Comparison of ENCODE assay signal across 17 cellular contexts in the genomic region with DNA sequence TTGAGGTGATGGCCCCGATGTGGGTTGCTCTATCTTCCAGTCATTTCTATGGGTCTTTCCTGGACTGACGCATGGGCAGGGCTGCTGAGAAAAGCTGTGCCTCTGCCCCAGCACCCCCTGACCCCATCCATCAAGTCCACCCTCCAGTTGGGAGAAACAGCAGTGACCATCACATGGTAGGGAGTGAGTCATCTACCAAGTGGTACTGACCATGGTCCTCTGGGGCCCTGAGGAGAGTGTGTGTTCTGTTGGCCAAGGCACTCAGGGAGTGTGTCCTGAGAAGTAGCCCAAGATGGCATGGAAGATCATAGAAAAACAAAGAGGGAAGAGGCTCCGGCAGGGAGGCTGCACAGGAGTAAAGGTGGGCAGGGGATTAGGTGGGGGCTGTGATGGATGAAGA. TPM values are rescaled to one million over a fixed set of nuclear protein-coding genes. Genes with fewer than 3 reads are reported as not detected.
DNase-seq lines count a peak whose midpoint lies in the region; ATAC-seq lines count a peak whose summit lies in the region.
"Had no signal": no experiment of that assay in that cellular context is flagged by ENCODE, and none has a peak within 500 bp of the region (broad histone marks: within the 10 kb centered on the region; RNA-seq: fewer than 3 reads in every experiment).

No MANE protein-coding gene starts in this region.

- H3K4me3 Mint-ChIP-seq in activated T-cell treated with anti-CD3 and anti-CD28 coated beads, Interleukin-2, amount 50 U/mL, for 72 hours = no peak overlapping the region
- no peak overlapping the region for H3K4me3 Mint-ChIP-seq in activated T-cell treated with anti-CD3 and anti-CD28 coated beads, Interleukin-2, amount 50 U/mL, for 4 hours
- H3K4me3 Mint-ChIP-seq in stimulated activated effector memory CD8-positive, alpha-beta T cell treated with anti-CD3 and anti-CD28 coated beads, Interleukin-12 subunit alpha, Interleukin-12 subunit beta, amount 100 ng/mL, for 72 hours = no peak overlapping the region
- H3K4me3 Mint-ChIP-seq: activated naive CD4-positive, alpha-beta T cell treated with anti-CD3 and anti-CD28 coated beads, Interleukin-2, amount 50 U/mL, for 24 hours had no signal

- peaks cover 61% of the 10 kb centered on the region for H3K4me1 Mint-ChIP-seq in activated T-cell treated with anti-CD3 and anti-CD28 coated beads, Interleukin-2, amount 50 U/mL, for 72 hours (ENCODE audit: low read depth)
- H3K4me1 Mint-ChIP-seq in activated T-cell treated with anti-CD3 and anti-CD28 coated beads, Interleukin-2, amount 50 U/mL, for 4 hours (ENCODE audit: low read depth) = peaks cover 35% of the 10 kb centered on the region
- peaks cover 72% of the 10 kb centered on the region for H3K4me1 Mint-ChIP-seq in stimulated activated effector memory CD8-positive, alpha-beta T cell treated with anti-CD3 and anti-CD28 coated beads, Interleukin-12 subunit alpha, Interleukin-12 subunit beta, amount 100 ng/mL, for 72 hours

- H3K27me3 Mint-ChIP-seq in activated T-cell treated with anti-CD3 and anti-CD28 coated beads, Interleukin-2, amount 50 U/mL, for 72 hours (ENCODE audit: low read depth) = no peaks in the 10 kb centered on the region
- H3K27me3 Mint-ChIP-seq in activated T-cell treated with anti-CD3 and anti-CD28 coated beads, Interleukin-2, amount 50 U/mL, for 4 hours (ENCODE audit: low read depth) = no peaks in the 10 kb centered on the region
- H3K27me3 Mint-ChIP-seq: activated naive CD4-positive, alpha-beta T cell treated with anti-CD3 and anti-CD28 coated beads, Interleukin-2, amount 50 U/mL, for 24 hours had no signal

- DNase-seq in activated T-cell treated with anti-CD3 and anti-CD28 coated beads, Interleukin-2, amount 50 U/mL, for 72 hours = no peak
- DNase-seq in activated T-cell treated with anti-CD3 and anti-CD28 coated beads, Interleukin-2, amount 50 U/mL, for 4 hours = no peak
- peak; percentile 23 for DNase-seq in RPMI7951 (ENCODE audit: low read depth)
- DNase-seq in fibroblast of peridontal ligament (ENCODE audit: extremely low read depth) = peak; percentile 23
- no peak for DNase-seq in stimulated activated effector memory CD8-positive, alpha-beta T cell treated with anti-CD3 and anti-CD28 coated beads, Interleukin-12 subunit alpha, Interleukin-12 subunit beta, amount 100 ng/mL, for 72 hours (ENCODE audit: low spot score in 2 of 2)
- DNase-seq in HuH-7.5 (ENCODE audit: low spot score) = no peak
- no peak for DNase-seq in DMS153 treated with DMSO at 0.1 percent for 48 hours (lab: John Stamatoyannopoulos, UW; ENCODE audit: unreplicated experiment)
- DNase-seq: Caco-2; effector CD4-positive, alpha-beta T cell; left colon; NCI-H226; SHP77; stimulated activated naive CD4-positive, alpha-beta T cell treated with Interleukin-2 at 50 U/mL for 16 hours; T-helper 2 cell had no signal

- H3K9me3 Mint-ChIP-seq in activated T-cell treated with anti-CD3 and anti-CD28 coated beads, Interleukin-2, amount 50 U/mL, for 72 hours = no peaks in the 10 kb centered on the region
- no peaks in the 10 kb centered on the region for H3K9me3 Mint-ChIP-seq in activated T-cell treated with anti-CD3 and anti-CD28 coated beads, Interleukin-2, amount 50 U/mL, for 4 hours
- no peaks in the 10 kb centered on the region for H3K9me3 Mint-ChIP-seq in stimulated activated effector memory CD8-positive, alpha-beta T cell treated with anti-CD3 and anti-CD28 coated beads, Interleukin-12 subunit alpha, Interleukin-12 subunit beta, amount 100 ng/mL, for 72 hours
- H3K9me3 Mint-ChIP-seq: activated naive CD4-positive, alpha-beta T cell treated with anti-CD3 and anti-CD28 coated beads, Interleukin-2, amount 50 U/mL, for 24 hours had no signal

- no peaks in the 10 kb centered on the region for H3K36me3 Mint-ChIP-seq in activated T-cell treated with anti-CD3 and anti-CD28 coated beads, Interleukin-2, amount 50 U/mL, for 72 hours (ENCODE audit: insufficient read depth in 2 of 2)
- peaks cover 7% of the 10 kb centered on the region for H3K36me3 Mint-ChIP-seq in activated T-cell treated with anti-CD3 and anti-CD28 coated beads, Interleukin-2, amount 50 U/mL, for 4 hours (ENCODE audit: insufficient read depth)
- no peaks in the 10 kb centered on the region for H3K36me3 Mint-ChIP-seq in stimulated activated effector memory CD8-positive, alpha-beta T cell treated with anti-CD3 and anti-CD28 coated beads, Interleukin-12 subunit alpha, Interleukin-12 subunit beta, amount 100 ng/mL, for 72 hours

- no peak for ATAC-seq in activated T-cell treated with anti-CD3 and anti-CD28 coated beads, Interleukin-2, amount 50 U/mL, for 72 hours (replicated peaks in 1 of 2)
- no peak for ATAC-seq in activated T-cell treated with anti-CD3 and anti-CD28 coated beads, Interleukin-2, amount 50 U/mL, for 4 hours
- no peak for ATAC-seq in stimulated activated effector memory CD8-positive, alpha-beta T cell treated with anti-CD3 and anti-CD28 coated beads, Interleukin-12 subunit alpha, Interleukin-12 subunit beta, amount 100 ng/mL, for 72 hours
- no peak for ATAC-seq in HG02840 (IDR thresholded peaks at IDR 0.05; ENCODE audit: low FRiP score, unreplicated experiment)

- H3K27ac Mint-ChIP-seq in activated T-cell treated with anti-CD3 and anti-CD28 coated beads, Interleukin-2, amount 50 U/mL, for 72 hours = peak overlapping the region; percentile 17
- peak overlapping the region; percentile 90 for H3K27ac Mint-ChIP-seq in stimulated activated effector memory CD8-positive, alpha-beta T cell treated with anti-CD3 and anti-CD28 coated beads, Interleukin-12 subunit alpha, Interleukin-12 subunit beta, amount 100 ng/mL, for 72 hours
- H3K27ac Mint-ChIP-seq: progenitor cell of endocrine pancreas had no signal

RNA-seq across cellular contexts. Expression of a gene that starts 1.6 kb away (rescaled TPM):
- 10 to 100 TPM; 31.4 to 32.4 TPM for total RNA-seq in activated T-cell treated with anti-CD3 and anti-CD28 coated beads, Interleukin-2, amount 50 U/mL, for 72 hours
- total RNA-seq in activated T-cell treated with anti-CD3 and anti-CD28 coated beads, Interleukin-2, amount 50 U/mL, for 4 hours = 1 to 10 TPM; 6.4 to 8.4 (median 6.6) TPM
- total RNA-seq in RPMI7951 (2014; rRNA removed; shearing (Covaris generic)) = 0.48 and 0.78 TPM in 2 replicates

RNA-seq across cellular contexts. Expression of a gene that starts 26.9 kb away (rescaled TPM):
- total RNA-seq in activated T-cell treated with anti-CD3 and anti-CD28 coated beads, Interleukin-2, amount 50 U/mL, for 72 hours = 10 to 100 TPM; 21.5 to 25.4 TPM
- 10 to 100 TPM; 13.0 to 15.5 (median 13.3) TPM for total RNA-seq in activated T-cell treated with anti-CD3 and anti-CD28 coated beads, Interleukin-2, amount 50 U/mL, for 4 hours
- 4.6 and 6.4 TPM in 2 replicates for total RNA-seq in RPMI7951 (2014; rRNA removed; shearing (Covaris generic))

RNA-seq across cellular contexts. Expression of a gene that starts 36.0 kb away (rescaled TPM):
- 100 to 1,000 TPM; 113 to 120 TPM for total RNA-seq in activated T-cell treated with anti-CD3 and anti-CD28 coated beads, Interleukin-2, amount 50 U/mL, for 72 hours
- total RNA-seq in activated T-cell treated with anti-CD3 and anti-CD28 coated beads, Interleukin-2, amount 50 U/mL, for 4 hours = 100 to 1,000 TPM; 107 to 119 (median 115) TPM
- total RNA-seq in RPMI7951 (2014; rRNA removed; shearing (Covaris generic)) = 53.0 and 54.7 TPM in 2 replicates

Comparison
In these comparisons a context has a peak if more than half of its experiments do, and no peak if none do; other contexts are left out.
1. DNase-seq: peak in RPMI7951 (single experiment) and fibroblast of peridontal ligament (single experiment); none in activated T-cell treated with anti-CD3 and anti-CD28 coated beads, Interleukin-2, amount 50 U/mL, for 72 hours (0 of 2), activated T-cell treated with anti-CD3 and anti-CD28 coated beads, Interleukin-2, amount 50 U/mL, for 4 hours (single experiment), stimulated activated effector memory CD8-positive, alpha-beta T cell treated with anti-CD3 and anti-CD28 coated beads, Interleukin-12 subunit alpha, Interleukin-12 subunit beta, amount 100 ng/mL, for 72 hours (0 of 2), HuH-7.5 (single experiment) and DMS153 treated with DMSO at 0.1 percent for 48 hours (single experiment).